Comparison of ENCODE assay signal across 8 cellular contexts in genomic region chr13:31930901-31931522, GRCh38.
DNase-seq lines count a peak whose midpoint lies in the region; ATAC-seq and TF ChIP-seq lines count a peak whose summit lies in the region.

No MANE protein-coding gene starts in this region.

- peaks cover 3% of the 10 kb centered on the region for H3K4me1 ChIP-seq in H9 (ENCODE audit: insufficient read depth, low read length)

- no peak overlapping the region for H3K4me2 ChIP-seq in H9 (ENCODE audit: insufficient read depth, insufficient read length, low read length)

- H3K27ac ChIP-seq in WERI-Rb-1 (no peak overlapping the region), H9 (ENCODE audit: insufficient read length, low read depth, low read length) (no peak overlapping the region)

- no peak overlapping the region for H3K4ac ChIP-seq in H9 (ENCODE audit: low read depth, low read length)

- H3K14ac ChIP-seq in H9 (ENCODE audit: insufficient read depth, low read length): no peak overlapping the region

- CTCF ChIA-PET in T-cell (lab: Charles Lee): no interaction called here

- DNase-seq in A172 (ENCODE audit: low spot score) (peak; percentile 20), T-cell (no peak), WERI-Rb-1 (no peak), erythroblast (lab: John Stamatoyannopoulos, UW) (no peak), DMS114 treated with DMSO at 0.1 percent for 48 hours (lab: John Stamatoyannopoulos, UW; ENCODE audit: unreplicated experiment) (no peak), H9 (no peak)

- no peak overlapping the region for H4K91ac ChIP-seq in H9 (ENCODE audit: insufficient read length, low read depth, low read length)

- no peak overlapping the region for H2BK15ac ChIP-seq in H9 (ENCODE audit: low read depth, low read length)

- H3K23ac ChIP-seq in H9 (ENCODE audit: insufficient read length, low read depth, low read length): no peak overlapping the region

- TF ChIP-seq CTCF in WERI-Rb-1 (IDR thresholded peaks at IDR 0.05; ENCODE audit: low read depth, low read length) (no peak), H9 (conservative IDR thresholded peaks at IDR 0.05) (no peak)

- H3K36me3 Mint-ChIP-seq in T-cell (no peaks in the 10 kb centered on the region), H9 (ENCODE audit: insufficient read depth in 1 of 3, low read depth in 3 of 3) (no peaks in the 10 kb centered on the region)

- no peak overlapping the region for H3K9ac ChIP-seq in H9 (ENCODE audit: extremely low read depth, insufficient read length, low read length)

- H4K8ac ChIP-seq in H9 (replicated peaks; ENCODE audit: insufficient read length, low read depth, low read length): no peak overlapping the region

- no peak overlapping the region for H3K18ac ChIP-seq in H9 (ENCODE audit: insufficient read length, low read depth, low read length)

- peaks cover 8 to 15% (median 9%) of the 10 kb centered on the region in 3 donors for H3K4me1 Mint-ChIP-seq in T-cell
- peaks cover 6 to 12% of the 10 kb centered on the region in 2 experiments for H3K4me1 Mint-ChIP-seq in H9

- H2AFZ ChIP-seq in H9 (ENCODE audit: low read length): no peak overlapping the region

- H3K56ac ChIP-seq in H9 (ENCODE audit: insufficient read length, low read depth, low read length): no peak overlapping the region

- H3K9me3 ChIP-seq in WERI-Rb-1 (ENCODE audit: severe bottlenecking) (no peaks in the 10 kb centered on the region), H9 (ENCODE audit: control insufficient read depth, low read depth, low read length) (no peaks in the 10 kb centered on the region)

- H3K4me3 ChIP-seq in WERI-Rb-1 (ENCODE audit: low read depth, low read length): no peak overlapping the region

- POLR2A ChIA-PET in T-cell (lab: Charles Lee): no interaction called here

- no peak overlapping the region for H4K5ac ChIP-seq in H9 (ENCODE audit: insufficient read length, low read depth, low read length)

- no peaks in the 10 kb centered on the region for H3K9me3 Mint-ChIP-seq in T-cell
- H3K9me3 Mint-ChIP-seq in H9: no peaks in the 10 kb centered on the region

- H2BK20ac ChIP-seq in H9 (ENCODE audit: low read depth, low read length, poor library complexity, severe bottlenecking): no peak overlapping the region

- H3K27ac Mint-ChIP-seq in T-cell: no peak overlapping the region
- no peak overlapping the region for H3K27ac Mint-ChIP-seq in H9

- peaks cover 0 to 1% of the 10 kb centered on the region in 2 donors for H3K27me3 Mint-ChIP-seq in T-cell
- no peaks in the 10 kb centered on the region for H3K27me3 Mint-ChIP-seq in H9 (ENCODE audit: low read depth)

- H3K79me2 ChIP-seq in H9 (ENCODE audit: insufficient read depth, low read length): no peaks in the 10 kb centered on the region

- no peaks in the 10 kb centered on the region for H3K23me2 ChIP-seq in H9 (ENCODE audit: insufficient read length, low read depth, low read length, poor library complexity, severe bottlenecking)

- WGBS in H9 (ENCODE audit: extremely low coverage, insufficient read length, low lambda C conversion rate): no CpG with 5 or more reads among the region's 3 CpGs

- H2BK120ac ChIP-seq in H9 (ENCODE audit: low read depth, low read length, poor library complexity, severe bottlenecking): no peak overlapping the region

- no peaks in the 10 kb centered on the region for H4K20me1 ChIP-seq in H9 (ENCODE audit: control insufficient read depth, insufficient read depth, insufficient read length)

- H3T11ph ChIP-seq in H9 (ENCODE audit: low read length): no peak overlapping the region

- ATAC-seq in GM19023 (IDR thresholded peaks at IDR 0.05; ENCODE audit: unreplicated experiment) (peak; percentile 100), HG03025 (IDR thresholded peaks at IDR 0.05; ENCODE audit: low FRiP score, unreplicated experiment) (peak; percentile 97), T-cell (replicated peaks in 1 of 4) (peak in 3 of 4 experiments; percentile 48 to 71 (median 49))

- H3K36me3 ChIP-seq in WERI-Rb-1: no peaks in the 10 kb centered on the region

- H3K79me1 ChIP-seq in H9 (ENCODE audit: insufficient read depth, low read depth, low read length, poor library complexity, severe bottlenecking): no peaks in the 10 kb centered on the region

- no peak for TF ChIP-seq POLR2A in erythroblast (IDR thresholded peaks at IDR 0.05; ENCODE audit: low read length)

- no peak overlapping the region for H2BK12ac ChIP-seq in H9 (ENCODE audit: insufficient read length, low read depth, low read length)

- no peaks in the 10 kb centered on the region for H3K27me3 ChIP-seq in WERI-Rb-1 (ENCODE audit: insufficient read depth, low read depth, severe bottlenecking)
- no peaks in the 10 kb centered on the region for H3K27me3 ChIP-seq in H9 (ENCODE audit: insufficient read depth, low read length)

- no peak overlapping the region for H2BK5ac ChIP-seq in H9 (ENCODE audit: insufficient read length, low read length)

- H3K4me3 Mint-ChIP-seq in T-cell (no peak overlapping the region), H9 (no peak overlapping the region)

- no peak overlapping the region for H2AK5ac ChIP-seq in H9 (ENCODE audit: insufficient read length, low read length)

Comparison
In these comparisons a context has a peak if more than half of its experiments do, and no peak if none do; other contexts are left out.
1. ATAC-seq: peak in every context shown above with its lines; median percentile 100 in GM19023; 97 in HG03025; 49 in T-cell.